In the genomic region with DNA sequence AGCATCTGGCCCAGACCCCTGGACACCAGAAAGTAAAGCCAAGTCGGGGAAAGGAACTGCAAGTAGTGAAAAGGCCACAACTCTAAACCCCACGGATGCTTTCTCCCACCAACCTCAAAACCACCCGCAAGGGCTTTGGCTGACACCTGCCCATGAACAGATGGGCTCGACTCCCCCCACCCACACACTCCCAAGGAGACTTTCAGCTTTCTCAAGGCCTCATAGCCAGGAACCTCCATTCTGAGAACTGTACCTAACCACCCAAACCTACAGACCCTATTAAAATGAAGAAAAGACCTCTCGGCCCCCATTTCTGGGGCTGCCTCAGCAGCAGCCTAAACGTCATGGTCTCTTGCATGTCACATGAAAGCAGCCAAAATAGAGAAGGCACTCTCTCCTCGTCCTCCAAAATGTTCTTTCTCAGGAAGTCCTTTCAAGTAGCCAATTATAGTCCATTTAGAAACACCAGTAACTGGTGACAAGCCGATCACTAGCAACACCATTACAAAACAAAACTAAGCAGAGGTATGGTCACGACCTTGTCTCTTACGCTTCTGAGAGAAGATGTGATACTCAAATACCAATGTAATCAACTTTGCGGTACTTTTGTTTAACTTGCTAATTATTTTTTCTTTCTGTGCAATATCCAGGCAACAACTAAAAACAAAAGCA, we compare ENCODE assay signal across 1 cellular context.
TF ChIP-seq lines count a peak whose summit lies in the region.

No MANE protein-coding gene starts in this region.

TF ChIP-seq in HepG2, 621 proteins besides CTCF, POLR2A, EP300 and RAD21 (continued from another document):
- no peak for TF ChIP-seq ZBTB49 (CRISPR knock-in tag; IDR thresholded peaks at IDR 0.05; ENCODE audit: borderline replicate concordance)
- no peak for TF ChIP-seq ZMYM2 (CRISPR knock-in tag; IDR thresholded peaks at IDR 0.05)
- TF ChIP-seq REST (IDR thresholded peaks at IDR 0.05; ENCODE audit: borderline replicate concordance in 1 of 2, low read depth in 1 of 2, low read length in 2 of 2) = no peak
- TF ChIP-seq ZSCAN5A (CRISPR knock-in tag; IDR thresholded peaks at IDR 0.05; ENCODE audit: borderline replicate concordance) = no peak
- TF ChIP-seq SOX5 (CRISPR knock-in tag; IDR thresholded peaks at IDR 0.05; ENCODE audit: borderline replicate concordance) = no peak
- TF ChIP-seq SRF (IDR thresholded peaks at IDR 0.05; ENCODE audit: low read depth, low read length) = no peak
- no peak for TF ChIP-seq ZBTB14 (CRISPR knock-in tag; IDR thresholded peaks at IDR 0.05)
- no peak for TF ChIP-seq ZNF367 (CRISPR knock-in tag; IDR thresholded peaks at IDR 0.05; ENCODE audit: borderline replicate concordance)
- TF ChIP-seq, protein P1, sequence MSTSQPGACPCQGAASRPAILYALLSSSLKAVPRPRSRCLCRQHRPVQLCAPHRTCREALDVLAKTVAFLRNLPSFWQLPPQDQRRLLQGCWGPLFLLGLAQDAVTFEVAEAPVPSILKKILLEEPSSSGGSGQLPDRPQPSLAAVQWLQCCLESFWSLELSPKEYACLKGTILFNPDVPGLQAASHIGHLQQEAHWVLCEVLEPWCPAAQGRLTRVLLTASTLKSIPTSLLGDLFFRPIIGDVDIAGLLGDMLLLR (CRISPR knock-in tag; IDR thresholded peaks at IDR 0.05) = no peak
- TF ChIP-seq NCOA2 (CRISPR knock-in tag; IDR thresholded peaks at IDR 0.05) = no peak
- no peak for TF ChIP-seq ZSCAN20 (CRISPR knock-in tag; IDR thresholded peaks at IDR 0.05; ENCODE audit: borderline replicate concordance)
- no peak for TF ChIP-seq ONECUT2 (CRISPR knock-in tag; IDR thresholded peaks at IDR 0.05)
- TF ChIP-seq, protein P2, sequence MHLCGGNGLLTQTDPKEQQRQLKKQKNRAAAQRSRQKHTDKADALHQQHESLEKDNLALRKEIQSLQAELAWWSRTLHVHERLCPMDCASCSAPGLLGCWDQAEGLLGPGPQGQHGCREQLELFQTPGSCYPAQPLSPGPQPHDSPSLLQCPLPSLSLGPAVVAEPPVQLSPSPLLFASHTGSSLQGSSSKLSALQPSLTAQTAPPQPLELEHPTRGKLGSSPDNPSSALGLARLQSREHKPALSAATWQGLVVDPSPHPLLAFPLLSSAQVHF (CRISPR knock-in tag; IDR thresholded peaks at IDR 0.05) = no peak
- no peak for TF ChIP-seq JUN (CRISPR knock-in tag; IDR thresholded peaks at IDR 0.05)
- TF ChIP-seq ZNF841 (CRISPR knock-in tag; IDR thresholded peaks at IDR 0.05; ENCODE audit: borderline replicate concordance) = no peak
